8 cellular contexts compared by ENCODE assay signal in the genomic region with DNA sequence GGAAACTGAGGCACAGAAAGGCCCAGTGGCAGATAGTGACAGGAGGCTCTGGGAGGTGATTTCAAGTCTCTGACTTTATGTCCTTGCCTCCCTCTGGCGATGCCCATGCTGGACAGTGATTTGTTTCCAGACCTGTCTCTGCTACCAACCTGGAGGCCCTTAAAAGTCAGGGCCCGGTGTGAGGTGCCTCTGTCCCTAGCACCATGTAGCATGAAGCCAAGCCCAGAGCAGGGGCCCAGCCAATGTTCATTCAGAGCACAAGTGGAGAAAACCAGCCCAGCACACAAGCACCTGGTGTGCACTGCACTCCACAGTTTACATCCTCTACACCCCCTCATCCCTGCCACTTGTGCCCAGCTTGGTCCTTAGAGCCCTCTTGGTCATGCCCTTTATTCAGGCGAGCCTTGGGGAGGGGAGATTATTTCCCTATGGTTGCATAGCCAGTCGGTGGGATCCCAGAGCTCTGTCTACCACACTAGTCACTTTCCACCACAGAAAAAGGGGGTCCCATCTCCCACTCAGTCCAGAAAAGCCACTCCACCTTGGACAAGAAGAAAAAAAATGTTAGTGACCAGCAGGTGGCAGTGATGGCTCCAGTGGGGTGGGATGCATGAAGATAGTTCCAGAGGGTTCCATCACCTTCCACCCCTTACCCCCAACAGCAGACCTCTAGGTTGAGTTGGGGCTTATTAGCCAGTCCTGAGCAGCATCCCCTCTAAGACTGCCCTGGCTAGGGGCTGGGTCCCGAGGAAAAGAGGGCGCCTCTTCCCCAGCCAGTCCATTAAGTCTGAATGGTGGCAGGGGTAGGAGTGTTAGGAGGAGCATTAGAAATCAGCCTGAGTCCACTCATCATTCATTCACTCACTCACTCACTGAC. TPM values are rescaled to one million over a fixed set of nuclear protein-coding genes. Genes with fewer than 3 reads are reported as not detected.
A peak's percentile ranks its signal among the peaks of the same experiment; 100 is the strongest.
DNase-seq lines count a peak whose midpoint lies in the region; ATAC-seq and TF ChIP-seq lines count a peak whose summit lies in the region.

No MANE protein-coding gene starts in this region.

- peak; percentile 59; the same call in 1 of the 2 replicates for TF ChIP-seq RAD21 in Ishikawa (IDR thresholded peaks at IDR 0.05; ENCODE audit: low read depth)

- no peak overlapping the region for H4K8ac ChIP-seq in mesenchymal stem cell (ENCODE audit: low read length)

- no peak overlapping the region for H3K4me3 Mint-ChIP-seq in activated CD8-positive, alpha-beta memory T cell treated with anti-CD3 and anti-CD28 coated beads, Interleukin-2, amount 10 ng/mL, durations not matched to agents 7 days and 5 days

- intact Hi-C loops in mammary epithelial cell (cut with micrococcal nuclease), result loop anchor here (1.0 kb wide), 3 partner anchors 76 to 179 kb away; no protein-coding TSS in a partner anchor

- H4K91ac ChIP-seq in mesenchymal stem cell (ENCODE audit: low read length), result no peak overlapping the region

- H3K27ac Mint-ChIP-seq in activated CD8-positive, alpha-beta memory T cell treated with anti-CD3 and anti-CD28 coated beads, Interleukin-2, amount 10 ng/mL, durations not matched to agents 7 days and 5 days, result no peak overlapping the region

- WGBS in mammary epithelial cell (ENCODE audit: low coverage, missing lambda C conversion rate), result 60% methylated on average over 6 of the region's 6 CpGs
- 73% methylated on average over 3 of the region's 6 CpGs for WGBS in mesenchymal stem cell

- no peak overlapping the region for H3K27ac ChIP-seq in mammary epithelial cell (ENCODE audit: insufficient read depth, low read depth, low read length)
- H3K27ac ChIP-seq in mesenchymal stem cell (ENCODE audit: low read length, poor library complexity, severe bottlenecking), result no peak overlapping the region

- CTCF ChIA-PET in mammary epithelial cell (lab: Charles Lee; ENCODE audit: low non-redundant PET), result no interaction called here
- CTCF ChIA-PET in activated CD8-positive, alpha-beta memory T cell treated with anti-CD3 and anti-CD28 coated beads, Interleukin-2, amount 10 ng/mL, durations not matched to agents 7 days and 5 days (lab: Charles Lee), result interaction anchor here (1.0 to 2.1 kb wide), 2 partner anchors 7 to 9 kb away, joined by 3 to 21 read pairs; no protein-coding TSS in a partner anchor

- no peak overlapping the region for H2BK5ac ChIP-seq in mesenchymal stem cell (ENCODE audit: low read depth, low read length, poor library complexity, severe bottlenecking)

- no TSS peak for BruUV-seq in mammary epithelial cell (replicated peaks; lab: Mats Ljungman, UMichigan)

- H3K4me1 ChIP-seq in mammary epithelial cell (ENCODE audit: insufficient read depth, low read length) (peaks cover 9% of the 10 kb centered on the region), mesenchymal stem cell (ENCODE audit: control insufficient read depth, insufficient read depth, low read depth, low read length) (peaks cover 5% of the 10 kb centered on the region)

- H3K27me3 Mint-ChIP-seq in activated CD8-positive, alpha-beta memory T cell treated with anti-CD3 and anti-CD28 coated beads, Interleukin-2, amount 10 ng/mL, durations not matched to agents 7 days and 5 days, result peaks cover 14% of the 10 kb centered on the region

- dilution Hi-C loops in mammary epithelial cell (cut with HindIII; ENCODE audit: low sequenced_read_pairs), result loop anchor here (5.0 to 25.0 kb wide), 2 partner anchors 157 to 642 kb away; no protein-coding TSS in a partner anchor

- no peak overlapping the region for H3K18ac ChIP-seq in mesenchymal stem cell (ENCODE audit: low read depth in 1 of 2, low read length in 2 of 2)

- no peak overlapping the region for H3K4me3 ChIP-seq in mammary epithelial cell (replicated peaks in 1 of 3; ENCODE audit: insufficient read depth in 1 of 3, low read depth in 2 of 3, low read length in 3 of 3)
- no peak overlapping the region for H3K4me3 ChIP-seq in mesenchymal stem cell (ENCODE audit: insufficient read depth in 1 of 2, low read depth in 1 of 2, low read length in 2 of 2)

- no peak overlapping the region for H3K4ac ChIP-seq in mesenchymal stem cell (ENCODE audit: low read depth in 1 of 2, low read length in 2 of 2)

- no peaks in the 10 kb centered on the region for H3K36me3 ChIP-seq in mammary epithelial cell (ENCODE audit: insufficient read depth, low read length)
- peaks cover 0 to 3% of the 10 kb centered on the region in 2 experiments for H3K36me3 ChIP-seq in mesenchymal stem cell (ENCODE audit: control insufficient read depth in 1 of 2, insufficient read depth in 2 of 2, low read depth in 1 of 2, low read length in 2 of 2)

- no peak overlapping the region for H2AFZ ChIP-seq in mammary epithelial cell (ENCODE audit: low read depth, low read length)
- no peak overlapping the region for H2AFZ ChIP-seq in mesenchymal stem cell (ENCODE audit: low read depth, low read length)

- peak; percentile 54 for DNase-seq in COLO829 (ENCODE audit: low spot score)
- DNase-seq in mammary epithelial cell, result no peak
- DNase-seq in mesenchymal stem cell, result peak; percentile 33
- DNase-seq in RKO (ENCODE audit: low spot score), result no peak
- DNase-seq in NCI-H2029 (lab: John Stamatoyannopoulos, UW), result no peak
- DNase-seq in activated CD8-positive, alpha-beta memory T cell treated with anti-CD3 and anti-CD28 coated beads, Interleukin-2, amount 10 ng/mL, durations not matched to agents 7 days and 5 days, result no peak

- no peak for ATAC-seq in activated CD8-positive, alpha-beta memory T cell treated with anti-CD3 and anti-CD28 coated beads, Interleukin-2, amount 10 ng/mL, durations not matched to agents 7 days and 5 days
- ATAC-seq in GM18519 (IDR thresholded peaks at IDR 0.05; ENCODE audit: low FRiP score, unreplicated experiment), result no peak

- no peaks in the 10 kb centered on the region for H3K79me2 ChIP-seq in mammary epithelial cell (ENCODE audit: insufficient read depth, low read length)

- H3K4me1 Mint-ChIP-seq in activated CD8-positive, alpha-beta memory T cell treated with anti-CD3 and anti-CD28 coated beads, Interleukin-2, amount 10 ng/mL, durations not matched to agents 7 days and 5 days, result peaks cover 10% of the 10 kb centered on the region

- no peaks in the 10 kb centered on the region for H3K36me3 Mint-ChIP-seq in activated CD8-positive, alpha-beta memory T cell treated with anti-CD3 and anti-CD28 coated beads, Interleukin-2, amount 10 ng/mL, durations not matched to agents 7 days and 5 days

- H2AK5ac ChIP-seq in mesenchymal stem cell (ENCODE audit: low read length, severe bottlenecking), result no peak overlapping the region

- H3K79me1 ChIP-seq in mesenchymal stem cell (replicated peaks; ENCODE audit: low read length, poor library complexity, severe bottlenecking), result no peaks in the 10 kb centered on the region

- H3K14ac ChIP-seq in mesenchymal stem cell (ENCODE audit: low read length in 2 of 2), result no peak overlapping the region

- H3K27me3 ChIP-seq in mammary epithelial cell (ENCODE audit: insufficient read depth, low read length) (no peaks in the 10 kb centered on the region), mesenchymal stem cell (ENCODE audit: control insufficient read depth in 1 of 2, insufficient read depth in 1 of 2, low read length in 2 of 2) (peaks cover 0 to 25% of the 10 kb centered on the region in 2 experiments)

- no peak overlapping the region for H3K4me2 ChIP-seq in mammary epithelial cell (ENCODE audit: insufficient read depth, low read depth, low read length)
- H3K4me2 ChIP-seq in mesenchymal stem cell (ENCODE audit: low read length, poor library complexity, severe bottlenecking), result no peak overlapping the region

- no peak overlapping the region for H2BK12ac ChIP-seq in mesenchymal stem cell (ENCODE audit: low read length in 2 of 2)

- no peak overlapping the region for H2BK15ac ChIP-seq in mesenchymal stem cell (ENCODE audit: low read depth, poor library complexity, severe bottlenecking)

- H3K9ac ChIP-seq in mammary epithelial cell (ENCODE audit: insufficient read depth, low read length) (no peak overlapping the region), mesenchymal stem cell (ENCODE audit: low read length) (no peak overlapping the region)

- H2BK120ac ChIP-seq in mesenchymal stem cell (ENCODE audit: low read depth, low read length), result no peak overlapping the region

- H3K9me3 Mint-ChIP-seq in activated CD8-positive, alpha-beta memory T cell treated with anti-CD3 and anti-CD28 coated beads, Interleukin-2, amount 10 ng/mL, durations not matched to agents 7 days and 5 days (ENCODE audit: low read depth), result no peaks in the 10 kb centered on the region

- in situ Hi-C loops in mammary epithelial cell (cut with MboI; ENCODE audit: low sequenced_read_pairs in 2 of 2), result loop anchor here (5.0 to 10.0 kb wide), 2 partner anchors 75 to 78 kb away; a partner anchor contains a TSS

- TF ChIP-seq EP300 in Ishikawa (IDR thresholded peaks at IDR 0.05; ENCODE audit: borderline replicate concordance), result no peak

- H3K9me3 ChIP-seq in mammary epithelial cell (replicated peaks; ENCODE audit: insufficient read depth, low read length) (no peaks in the 10 kb centered on the region), mesenchymal stem cell (ENCODE audit: control insufficient read depth, low read length) (no peaks in the 10 kb centered on the region)

- TF ChIP-seq CTCF in mammary epithelial cell (conservative IDR thresholded peaks at IDR 0.05 in 1 of 2, IDR thresholded peaks at IDR 0.05 in 1 of 2; ENCODE audit: extremely low read depth in 1 of 2, insufficient read depth in 1 of 2, low read depth in 1 of 2, low read length in 2 of 2), result peak; percentile 53 to 65

- H4K20me1 ChIP-seq in mammary epithelial cell (ENCODE audit: insufficient read depth, low read length), result no peaks in the 10 kb centered on the region

- H3K23ac ChIP-seq in mesenchymal stem cell (ENCODE audit: low read length in 2 of 2), result no peak overlapping the region

TF ChIP-seq in Ishikawa, 13 proteins besides CTCF, POLR2A, EP300 and RAD21 (continues in another document):
- TF ChIP-seq TCF12 (IDR thresholded peaks at IDR 0.05; ENCODE audit: low read depth) (no peak), TAF1 (IDR thresholded peaks at IDR 0.05; ENCODE audit: low read depth) (no peak), FOXM1 (IDR thresholded peaks at IDR 0.05; ENCODE audit: borderline replicate concordance, low read depth) (no peak), CEBPB (IDR thresholded peaks at IDR 0.05) (no peak), NFIC (IDR thresholded peaks at IDR 0.05) (no peak), TEAD4 (IDR thresholded peaks at IDR 0.05) (no peak), EGR1 (IDR thresholded peaks at IDR 0.05) (no peak), CREB1 (IDR thresholded peaks at IDR 0.05; ENCODE audit: low read depth) (no peak), YY1 (IDR thresholded peaks at IDR 0.05; ENCODE audit: low read depth) (no peak)
- TF ChIP-seq, protein P1, sequence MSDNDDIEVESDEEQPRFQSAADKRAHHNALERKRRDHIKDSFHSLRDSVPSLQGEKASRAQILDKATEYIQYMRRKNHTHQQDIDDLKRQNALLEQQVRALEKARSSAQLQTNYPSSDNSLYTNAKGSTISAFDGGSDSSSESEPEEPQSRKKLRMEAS (IDR thresholded peaks at IDR 0.05), result no peak

RNA-seq across cellular contexts. Expression of a gene that starts 30.9 kb away (rescaled TPM):
- total RNA-seq in mammary epithelial cell, result under 1 TPM; 0.40 to 0.83 TPM
- 0.41 TPM for polyA plus RNA-seq in mammary epithelial cell
- polyA minus RNA-seq in mammary epithelial cell, result 2.3 TPM
- polyA plus RNA-seq in mesenchymal stem cell (2013, experiment 1 of 2), result 0.50 TPM
- polyA plus RNA-seq in mesenchymal stem cell (2013, experiment 2 of 2), result 0.40 TPM
- not detected for total RNA-seq in activated CD8-positive, alpha-beta memory T cell treated with anti-CD3 and anti-CD28 coated beads, Interleukin-2, amount 10 ng/mL, durations not matched to agents 7 days and 5 days

Comparison
In these comparisons a context has a peak if more than half of its experiments do, and no peak if none do; other contexts are left out.
1. DNase-seq: peak in COLO829 (single experiment) and mesenchymal stem cell (single experiment); none in mammary epithelial cell (single experiment), RKO (single experiment), NCI-H2029 (single experiment) and activated CD8-positive, alpha-beta memory T cell treated with anti-CD3 and anti-CD28 coated beads, Interleukin-2, amount 10 ng/mL, durations not matched to agents 7 days and 5 days (single experiment).